In the genomic region with DNA sequence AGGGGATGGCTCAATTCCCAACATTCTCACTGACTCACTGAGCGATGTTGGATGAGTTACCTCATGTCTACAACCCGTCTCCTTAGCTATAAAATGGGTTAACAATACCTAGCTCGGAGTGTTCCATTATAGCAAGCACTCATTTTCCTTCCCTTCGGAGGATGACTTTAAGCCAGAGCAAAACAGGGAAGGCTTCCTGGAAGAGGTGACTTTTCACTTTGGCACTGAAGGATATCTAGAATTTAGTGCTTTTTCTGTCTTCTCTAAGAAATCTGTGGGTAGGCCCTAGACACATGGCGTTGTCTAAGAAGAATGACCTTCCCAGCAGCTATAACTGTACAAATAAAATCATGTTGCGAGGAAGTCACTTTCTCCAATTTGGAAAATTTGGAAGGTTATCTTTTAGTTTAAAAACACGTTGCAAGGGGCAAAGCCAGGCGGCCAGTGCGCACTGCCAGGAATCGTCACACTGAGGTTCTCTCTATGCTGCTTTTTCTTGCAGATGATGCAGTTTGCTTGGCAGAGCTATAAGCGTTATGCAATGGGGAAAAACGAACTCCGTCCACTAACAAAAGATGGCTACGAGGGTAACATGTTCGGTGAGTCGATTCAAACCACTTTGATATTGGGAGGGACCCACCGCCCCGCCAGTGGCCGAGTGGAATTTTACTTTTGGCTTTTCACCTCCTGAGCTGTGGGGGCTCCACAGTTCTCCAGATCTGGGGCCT, we compare ENCODE assay signal across 1 cellular context.
TF ChIP-seq lines count a peak whose summit lies in the region.

No MANE protein-coding gene starts in this region.

TF ChIP-seq in K562, 482 proteins besides CTCF, POLR2A, EP300 and RAD21:
- TF ChIP-seq RBM25 (IDR thresholded peaks at IDR 0.05; ENCODE audit: low read depth, low read length, severe bottlenecking), result peak; percentile 68
- TF ChIP-seq ZZZ3 (IDR thresholded peaks at IDR 0.05), result no peak
- TF ChIP-seq, protein P1, sequence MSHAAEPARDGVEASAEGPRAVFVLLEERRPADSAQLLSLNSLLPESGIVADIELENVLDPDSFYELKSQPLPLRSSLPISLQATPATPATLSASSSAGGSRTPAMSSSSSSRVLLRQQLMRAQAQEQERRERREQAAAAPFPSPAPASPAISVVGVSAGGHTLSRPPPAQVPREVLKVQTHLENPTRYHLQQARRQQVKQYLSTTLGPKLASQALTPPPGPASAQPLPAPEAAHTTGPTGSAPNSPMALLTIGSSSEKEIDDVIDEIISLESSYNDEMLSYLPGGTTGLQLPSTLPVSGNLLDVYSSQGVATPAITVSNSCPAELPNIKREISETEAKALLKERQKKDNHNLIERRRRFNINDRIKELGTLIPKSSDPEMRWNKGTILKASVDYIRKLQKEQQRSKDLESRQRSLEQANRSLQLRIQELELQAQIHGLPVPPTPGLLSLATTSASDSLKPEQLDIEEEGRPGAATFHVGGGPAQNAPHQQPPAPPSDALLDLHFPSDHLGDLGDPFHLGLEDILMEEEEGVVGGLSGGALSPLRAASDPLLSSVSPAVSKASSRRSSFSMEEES (CRISPR knock-in tag; IDR thresholded peaks at IDR 0.05), result no peak
- peak; percentile 96 for TF ChIP-seq ZFP36 (IDR thresholded peaks at IDR 0.05; ENCODE audit: low read depth, low read length, partially characterized antibody)
- no peak for TF ChIP-seq ZNF134 (CRISPR knock-in tag; conservative IDR thresholded peaks at IDR 0.05)
- TF ChIP-seq DDX20 (tag; IDR thresholded peaks at IDR 0.05; ENCODE audit: low read depth), result no peak
- TF ChIP-seq ZNF316 (IDR thresholded peaks at IDR 0.05), result no peak
- TF ChIP-seq EZH2 (IDR thresholded peaks at IDR 0.05; ENCODE audit: borderline replicate concordance, low read depth, low read length), result 0 out of 2 replicates have a peak, but pooled peaks have one; percentile 55
- no peak for TF ChIP-seq LEF1 (IDR thresholded peaks at IDR 0.05)
- no peak for TF ChIP-seq HLTF (IDR thresholded peaks at IDR 0.05)
- TF ChIP-seq PCBP1 (IDR thresholded peaks at IDR 0.05; ENCODE audit: low read depth, low read length, poor library complexity, severe bottlenecking), result no peak
- TF ChIP-seq TEAD2 (tag; IDR thresholded peaks at IDR 0.05), result no peak
- TF ChIP-seq, protein P2, sequence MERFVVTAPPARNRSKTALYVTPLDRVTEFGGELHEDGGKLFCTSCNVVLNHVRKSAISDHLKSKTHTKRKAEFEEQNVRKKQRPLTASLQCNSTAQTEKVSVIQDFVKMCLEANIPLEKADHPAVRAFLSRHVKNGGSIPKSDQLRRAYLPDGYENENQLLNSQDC (CRISPR knock-in tag; IDR thresholded peaks at IDR 0.05), result no peak
- TF ChIP-seq, protein P3, sequence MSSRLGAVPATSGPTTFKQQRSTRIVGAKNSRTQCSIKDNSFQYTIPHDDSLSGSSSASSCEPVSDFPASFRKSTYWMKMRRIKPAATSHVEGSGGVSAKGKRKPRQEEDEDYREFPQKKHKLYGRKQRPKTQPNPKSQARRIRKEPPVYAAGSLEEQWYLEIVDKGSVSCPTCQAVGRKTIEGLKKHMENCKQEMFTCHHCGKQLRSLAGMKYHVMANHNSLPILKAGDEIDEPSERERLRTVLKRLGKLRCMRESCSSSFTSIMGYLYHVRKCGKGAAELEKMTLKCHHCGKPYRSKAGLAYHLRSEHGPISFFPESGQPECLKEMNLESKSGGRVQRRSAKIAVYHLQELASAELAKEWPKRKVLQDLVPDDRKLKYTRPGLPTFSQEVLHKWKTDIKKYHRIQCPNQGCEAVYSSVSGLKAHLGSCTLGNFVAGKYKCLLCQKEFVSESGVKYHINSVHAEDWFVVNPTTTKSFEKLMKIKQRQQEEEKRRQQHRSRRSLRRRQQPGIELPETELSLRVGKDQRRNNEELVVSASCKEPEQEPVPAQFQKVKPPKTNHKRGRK (tag; IDR thresholded peaks at IDR 0.05), result no peak
- no peak for TF ChIP-seq POLR2AphosphoS5 (IDR thresholded peaks at IDR 0.05; ENCODE audit: control insufficient read depth, insufficient read depth, low read depth, low read length)
- TF ChIP-seq STAT5A (IDR thresholded peaks at IDR 0.05; ENCODE audit: borderline replicate concordance, low read length), result no peak
- no peak for TF ChIP-seq CBFB (CRISPR knock-in tag; IDR thresholded peaks at IDR 0.05)
